ENCODE assay signal across 8 cellular contexts in genomic region chr17:67245073-67245693, GRCh38. TPM values are rescaled to one million over a fixed set of nuclear protein-coding genes. Genes with fewer than 3 reads are reported as not detected.
A peak's percentile ranks its signal among the peaks of the same experiment; 100 is the strongest.
DNase-seq lines count a peak whose midpoint lies in the region; ATAC-seq and TF ChIP-seq lines count a peak whose summit lies in the region.

Gene HELZ (minus strand): TSS chr17:67245196. CDS start chr17:67218804, 26,392 bp downstream.

- peaks cover 2% of the 10 kb centered on the region for H3K27me3 ChIP-seq in mononuclear cell (ENCODE audit: insufficient read depth, low read length)

- peak within 1 kb of the TSS; percentile 83 to 97 (median 92) for H3K4me3 Mint-ChIP-seq in IgD-negative memory B cell

- H3K4me1 Mint-ChIP-seq in IgD-negative memory B cell = peaks cover 35 to 43% (median 38%) of the 10 kb centered on the region in 3 donors

- no peaks in the 10 kb centered on the region for H3K9me3 ChIP-seq in mononuclear cell (ENCODE audit: low read depth, low read length)

- peak within 1 kb of the TSS; percentile 34 to 86 (median 55) for H3K27ac Mint-ChIP-seq in IgD-negative memory B cell

- DNase-seq in C1 segment of cervical spinal cord (lab: John Stamatoyannopoulos, UW) (peak in 11 of 14 donors; percentile 25 to 78 (median 60)), OCI-M1 (lab: John Stamatoyannopoulos, UW) (peak; percentile 89), activated T-cell treated with anti-CD3 and anti-CD28 coated beads for 1 hour (ENCODE audit: low read depth) (peak; percentile 52), epithelial cell of esophagus (ENCODE audit: low read depth) (peak; percentile 86)
- DNase-seq in stimulated activated CD8-positive, alpha-beta memory T cell treated with anti-CD3 and anti-CD28 coated beads, Interleukin-2, amount 100 ng/mL, for 1 hour (ENCODE audit: low read depth in 2 of 2) = peak; percentile 51 to 58

- H3K4me3 ChIP-seq in epithelial cell of esophagus (ENCODE audit: low read length) = peak within 1 kb of the TSS; percentile 86
- peak within 1 kb of the TSS; percentile 90 for H3K4me3 ChIP-seq in mononuclear cell (ENCODE audit: low read length)

- TF ChIP-seq CTCF in epithelial cell of esophagus (IDR thresholded peaks at IDR 0.05; ENCODE audit: insufficient read depth, low read depth, low read length, missing control alignments) = no peak

- H3K9me3 Mint-ChIP-seq in IgD-negative memory B cell = no peaks in the 10 kb centered on the region

- H3K27me3 Mint-ChIP-seq in IgD-negative memory B cell = peaks cover 9% of the 10 kb centered on the region

- peak; percentile 47 for ATAC-seq in GM21360 (IDR thresholded peaks at IDR 0.05; ENCODE audit: unreplicated experiment)

- peaks cover 48% of the 10 kb centered on the region for H3K4me1 ChIP-seq in mononuclear cell (ENCODE audit: insufficient read depth, low read length)

- H3K36me3 Mint-ChIP-seq in IgD-negative memory B cell = no peaks in the 10 kb centered on the region

RNA-seq across cellular contexts. Expression of gene HELZ, which starts in this region (rescaled TPM):
- polyA plus RNA-seq in IgD-negative memory B cell = 42.7 TPM
- 247 TPM for total RNA-seq in mononuclear cell

Comparison
In these comparisons a context has a peak if more than half of its experiments do, and no peak if none do; other contexts are left out.
1. Peak in every context shown above with its lines: DNase-seq, ATAC-seq and H3K4me3 ChIP-seq.